In the genomic region with DNA sequence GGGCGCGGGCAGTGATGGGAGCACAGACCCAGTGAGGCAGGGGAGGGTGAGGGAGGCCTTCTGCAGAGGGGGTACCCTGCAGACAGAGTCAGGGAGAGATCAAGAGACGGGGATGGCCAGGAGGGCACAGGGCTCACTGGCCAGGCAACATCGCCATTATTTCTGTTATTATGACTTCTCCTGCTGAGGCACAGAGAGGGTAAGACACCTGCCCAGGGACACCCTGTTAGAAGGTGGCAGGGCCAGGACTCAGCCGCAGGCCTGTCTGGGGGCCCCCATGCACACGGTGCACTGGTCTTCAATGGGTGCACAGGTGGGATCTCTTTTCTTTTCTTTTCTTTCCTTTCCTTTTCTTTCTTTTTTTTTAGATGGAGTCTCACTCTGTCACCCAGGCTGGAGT, we compare ENCODE assay signal across 20 cellular contexts. TPM values are rescaled to one million over a fixed set of nuclear protein-coding genes. Genes with fewer than 3 reads are reported as not detected.
DNase-seq lines count a peak whose midpoint lies in the region; ATAC-seq and TF ChIP-seq lines count a peak whose summit lies in the region.
"Had no signal": no experiment of that assay in that cellular context is flagged by ENCODE, and none has a peak within 500 bp of the region (broad histone marks: within the 10 kb centered on the region; RNA-seq: fewer than 3 reads in every experiment).

No MANE protein-coding gene starts in this region.

- no peak overlapping the region for H3K9ac ChIP-seq in PC-3 (ENCODE audit: low read length)

- no peak overlapping the region for H3K4me3 Mint-ChIP-seq in CD8-positive, alpha-beta memory T cell
- no peak overlapping the region for H3K4me3 Mint-ChIP-seq in dendritic cell treated with granulocyte-macrophage colony-stimulating factor and Interleukin-4, amounts not matched to agents 40 ng/mL and 50 ng/mL, for 4 days
- no peak overlapping the region for H3K4me3 Mint-ChIP-seq in osteocyte (ENCODE audit: unreplicated experiment)

- CTCF ChIA-PET in CD8-positive, alpha-beta memory T cell (lab: Charles Lee) = no interaction called here
- CTCF ChIA-PET in PC-3 (lab: Charles Lee) = no interaction called here

- peaks cover 0 to 6% (median 2%) of the 10 kb centered on the region in 3 donors for H3K4me1 Mint-ChIP-seq in CD8-positive, alpha-beta memory T cell
- H3K4me1 Mint-ChIP-seq in dendritic cell treated with granulocyte-macrophage colony-stimulating factor and Interleukin-4, amounts not matched to agents 40 ng/mL and 50 ng/mL, for 4 days (ENCODE audit: low read depth) = peaks cover 56% of the 10 kb centered on the region
- peaks cover 28% of the 10 kb centered on the region for H3K4me1 Mint-ChIP-seq in osteocyte (ENCODE audit: unreplicated experiment)

- H3K4me3 ChIP-seq in CD8-positive, alpha-beta memory T cell (ENCODE audit: low read length) = no peak overlapping the region
- no peak overlapping the region for H3K4me3 ChIP-seq in PC-3 (ENCODE audit: low read length)
- no peak overlapping the region for H3K4me3 ChIP-seq in thyroid gland (replicated peaks in 1 of 3)
- no peak overlapping the region for H3K4me3 ChIP-seq in H7 (ENCODE audit: insufficient read depth, low read depth, low read length)
- H3K4me3 ChIP-seq: GM23248 had no signal

- intact Hi-C loops in PC-3 (cut with micrococcal nuclease) (no loop called here), thyroid gland (cut with DNase I) (no loop called here)
- intact Hi-C loops in dendritic cell treated with granulocyte-macrophage colony-stimulating factor and Interleukin-4, amounts not matched to agents 40 ng/mL and 50 ng/mL, for 4 days (cut with micrococcal nuclease) = no loop called here

- no peaks in the 10 kb centered on the region for H3K9me3 ChIP-seq in CD8-positive, alpha-beta memory T cell (ENCODE audit: low read length)
- H3K9me3 ChIP-seq in PC-3 (ENCODE audit: low read length) = no peaks in the 10 kb centered on the region
- no peaks in the 10 kb centered on the region for H3K9me3 ChIP-seq in thyroid gland

- H3K36me3 Mint-ChIP-seq in CD8-positive, alpha-beta memory T cell = no peaks in the 10 kb centered on the region
- no peaks in the 10 kb centered on the region for H3K36me3 Mint-ChIP-seq in dendritic cell treated with granulocyte-macrophage colony-stimulating factor and Interleukin-4, amounts not matched to agents 40 ng/mL and 50 ng/mL, for 4 days (ENCODE audit: low read depth)
- H3K36me3 Mint-ChIP-seq in osteocyte (ENCODE audit: unreplicated experiment) = no peaks in the 10 kb centered on the region

- DNase-seq in CD8-positive, alpha-beta memory T cell = no peak
- DNase-seq in PC-3 = no peak
- DNase-seq in osteocyte (ENCODE audit: extremely low spot score, unreplicated experiment) = no peak
- DNase-seq in thyroid gland = no peak
- DNase-seq in H7 = no peak
- DNase-seq: COR-L47, DMS 273 treated with DMSO at 0.1 percent for 48 hours, DND-41, GM23248, HCEC 1CT, NCI-H1105 treated with DMSO at 0.1 percent for 48 hours, NCI-H1694, NCI-H510A, NCI-H748 treated with DMSO at 0.1 percent for 48 hours had no signal

- H3K27me3 ChIP-seq in CD8-positive, alpha-beta memory T cell (ENCODE audit: insufficient read depth, low read length, poor library complexity, severe bottlenecking) = no peaks in the 10 kb centered on the region
- H3K27me3 ChIP-seq in PC-3 (ENCODE audit: low read length) (no peaks in the 10 kb centered on the region), thyroid gland (no peaks in the 10 kb centered on the region), H7 (ENCODE audit: control insufficient read depth, insufficient read depth, low read length) (no peaks in the 10 kb centered on the region)

- H3K4me2 ChIP-seq in PC-3 (ENCODE audit: low read length) = no peak overlapping the region

- H3K79me2 ChIP-seq in PC-3 (ENCODE audit: low read length) = no peaks in the 10 kb centered on the region

- H3K27me3 Mint-ChIP-seq in CD8-positive, alpha-beta memory T cell = peaks cover 0 to 8% of the 10 kb centered on the region in 2 donors
- H3K27me3 Mint-ChIP-seq in dendritic cell treated with granulocyte-macrophage colony-stimulating factor and Interleukin-4, amounts not matched to agents 40 ng/mL and 50 ng/mL, for 4 days = peaks cover 14% of the 10 kb centered on the region
- H3K27me3 Mint-ChIP-seq in osteocyte (ENCODE audit: unreplicated experiment) = no peaks in the 10 kb centered on the region

- BruUV-seq in PC-3 (replicated peaks; lab: Mats Ljungman, UMichigan) = no TSS peak

- no peak for ATAC-seq in PC-3
- no peak for ATAC-seq in GM18511 (IDR thresholded peaks at IDR 0.05; ENCODE audit: unreplicated experiment)
- ATAC-seq in HG03196 (IDR thresholded peaks at IDR 0.05; ENCODE audit: unreplicated experiment) = no peak

- H3K27ac Mint-ChIP-seq in CD8-positive, alpha-beta memory T cell = no peak overlapping the region
- peak overlapping the region; percentile 90 for H3K27ac Mint-ChIP-seq in dendritic cell treated with granulocyte-macrophage colony-stimulating factor and Interleukin-4, amounts not matched to agents 40 ng/mL and 50 ng/mL, for 4 days
- H3K27ac Mint-ChIP-seq in osteocyte (ENCODE audit: unreplicated experiment) = peak overlapping the region; percentile 97

- no peaks in the 10 kb centered on the region for H3K36me3 ChIP-seq in CD8-positive, alpha-beta memory T cell (ENCODE audit: insufficient read depth, low read length)
- H3K36me3 ChIP-seq in PC-3 (ENCODE audit: low read depth, low read length) (no peaks in the 10 kb centered on the region), thyroid gland (no peaks in the 10 kb centered on the region), H7 (replicated peaks; ENCODE audit: control insufficient read depth, insufficient read depth, low read length) (no peaks in the 10 kb centered on the region)

- no peaks in the 10 kb centered on the region for H4K20me1 ChIP-seq in PC-3 (ENCODE audit: low read length)

- no peaks in the 10 kb centered on the region for H3F3A ChIP-seq in PC-3 (ENCODE audit: low read length, unreplicated experiment)

- no peak overlapping the region for H2AFZ ChIP-seq in PC-3 (ENCODE audit: low read length)

- no peaks in the 10 kb centered on the region for H3K9me3 Mint-ChIP-seq in CD8-positive, alpha-beta memory T cell
- no peaks in the 10 kb centered on the region for H3K9me3 Mint-ChIP-seq in dendritic cell treated with granulocyte-macrophage colony-stimulating factor and Interleukin-4, amounts not matched to agents 40 ng/mL and 50 ng/mL, for 4 days
- H3K9me3 Mint-ChIP-seq in osteocyte (ENCODE audit: unreplicated experiment) = no peaks in the 10 kb centered on the region

- TF ChIP-seq POLR2A in thyroid gland (IDR thresholded peaks at IDR 0.05) = no peak

- no peak for TF ChIP-seq CTCF in PC-3 (conservative IDR thresholded peaks at IDR 0.05; ENCODE audit: low read depth, low read length)
- no peak for TF ChIP-seq CTCF in osteocyte (IDR thresholded peaks at IDR 0.05)
- no peak for TF ChIP-seq CTCF in thyroid gland (IDR thresholded peaks at IDR 0.05)

- WGBS in thyroid gland, 2 donors = 87 to 94% methylated on average over 6 of the region's 6 CpGs

- peaks cover 5% of the 10 kb centered on the region for H3K4me1 ChIP-seq in CD8-positive, alpha-beta memory T cell (ENCODE audit: insufficient read depth, low read length)
- peaks cover 10% of the 10 kb centered on the region for H3K4me1 ChIP-seq in PC-3 (ENCODE audit: insufficient read depth, low read length)
- H3K4me1 ChIP-seq in thyroid gland = peaks cover 4 to 10% of the 10 kb centered on the region in 2 donors

- no peaks in the 10 kb centered on the region for H3K9me2 ChIP-seq in PC-3 (replicated peaks; ENCODE audit: low read length)

- H3K27ac ChIP-seq in CD8-positive, alpha-beta memory T cell (ENCODE audit: low read depth, low read length) = peak overlapping the region; percentile 83
- H3K27ac ChIP-seq in PC-3 (ENCODE audit: low read length) = peak overlapping the region; percentile 88; the same call in 1 of the 2 replicates
- H3K27ac ChIP-seq in thyroid gland = no peak overlapping the region

- POLR2A ChIA-PET in CD8-positive, alpha-beta memory T cell (lab: Charles Lee) = no interaction called here
- POLR2A ChIA-PET in PC-3 (lab: Charles Lee; ENCODE audit: unreplicated experiment) = no interaction called here

RNA-seq across cellular contexts. Expression of a gene that starts 15.8 kb away (rescaled TPM):
- 10 to 100 TPM; 21.5 to 22.9 TPM for total RNA-seq in CD8-positive, alpha-beta memory T cell
- 96.7 TPM for polyA plus RNA-seq in CD8-positive, alpha-beta memory T cell
- total RNA-seq in PC-3 (2014; rRNA removed) (14.0 and 19.9 TPM in 2 replicates), osteocyte (14.9 and 16.1 TPM in 2 replicates), thyroid gland (10 to 100 TPM; 11.7 to 31.3 (median 22.1) TPM)
- total RNA-seq in H7 (2014; rRNA removed; shearing (Covaris generic)) = 35.5 and 39.7 TPM in 2 replicates

RNA-seq across cellular contexts. Expression of a gene that starts 22.1 kb away (rescaled TPM):
- 10 to 100 TPM; 54.9 to 55.9 TPM for total RNA-seq in CD8-positive, alpha-beta memory T cell
- 142 TPM for polyA plus RNA-seq in CD8-positive, alpha-beta memory T cell
- 50.5 and 57.6 TPM in 2 replicates for total RNA-seq in PC-3 (2014; rRNA removed)
- total RNA-seq in osteocyte = 58.6 and 58.8 TPM in 2 replicates
- total RNA-seq in thyroid gland = 10 to 100 TPM; 70.5 to 93.9 (median 76.2) TPM
- 49.0 and 52.5 TPM in 2 replicates for total RNA-seq in H7 (2014; rRNA removed; shearing (Covaris generic))

RNA-seq across cellular contexts. Expression of a gene that starts 38.1 kb away (rescaled TPM):
- 1 to 10 TPM; 1.0 to 1.2 TPM for total RNA-seq in CD8-positive, alpha-beta memory T cell
- 1.7 TPM for polyA plus RNA-seq in CD8-positive, alpha-beta memory T cell
- total RNA-seq in PC-3 (2014; rRNA removed) (51.0 and 59.8 TPM in 2 replicates), osteocyte (not detected in 2 replicates), thyroid gland (under 1 TPM in 1 of 4 donors, not detected in 3; 0.56 TPM)
- total RNA-seq in H7 (2014; rRNA removed; shearing (Covaris generic)) = not detected in 2 replicates
- total RNA-seq: G401, GM23248, OCI-LY7, RPMI7951 had no signal

RNA-seq across cellular contexts. Expression of a gene that starts 50.7 kb away (rescaled TPM):
- total RNA-seq in CD8-positive, alpha-beta memory T cell = 10 to 100 TPM; 16.0 to 16.4 TPM
- polyA plus RNA-seq in CD8-positive, alpha-beta memory T cell = 13.6 TPM
- 5.5 and 5.6 TPM in 2 replicates for total RNA-seq in PC-3 (2014; rRNA removed)
- 27.1 and 30.9 TPM in 2 replicates for total RNA-seq in osteocyte
- 10 to 100 TPM; 37.1 to 73.2 (median 50.6) TPM for total RNA-seq in thyroid gland
- total RNA-seq in H7 (2014; rRNA removed; shearing (Covaris generic)) = 11.5 and 15.9 TPM in 2 replicates

Comparison
In these comparisons a context has a peak if more than half of its experiments do, and no peak if none do; other contexts are left out.
1. H3K27ac ChIP-seq: peak in CD8-positive, alpha-beta memory T cell (single experiment) and PC-3 (single experiment); none in thyroid gland (0 of 3).
2. H3K27ac Mint-ChIP-seq: peak in dendritic cell treated with granulocyte-macrophage colony-stimulating factor and Interleukin-4, amounts not matched to agents 40 ng/mL and 50 ng/mL, for 4 days (single experiment) and osteocyte (single experiment); none in CD8-positive, alpha-beta memory T cell (0 of 8).
3. RNA of a gene that starts 38.1 kb away (total RNA-seq): 51.0 to 59.8 TPM in PC-3; 1.0 to 1.2 TPM in CD8-positive, alpha-beta memory T cell, not detected in H7, not detected in osteocyte and 0.56 TPM in thyroid gland; every median in the first group is over 10 times any median in the second.